In genomic region chr15:64683378-64683777, GRCh38 we compare ENCODE assay signal across 21 cellular contexts.
DNase-seq lines count a peak whose midpoint lies in the region; ATAC-seq and TF ChIP-seq lines count a peak whose summit lies in the region.
"Had no signal": no experiment of that assay in that cellular context is flagged by ENCODE, and none has a peak within 500 bp of the region (broad histone marks: within the 10 kb centered on the region; RNA-seq: fewer than 3 reads in every experiment).

No MANE protein-coding gene starts in this region.

- no peak overlapping the region for H3K4me3 Mint-ChIP-seq in type B pancreatic cell

- no peaks in the 10 kb centered on the region for H3K9me3 Mint-ChIP-seq in type B pancreatic cell

- no peaks in the 10 kb centered on the region for H3K27me3 Mint-ChIP-seq in type B pancreatic cell

- H3K27ac Mint-ChIP-seq in type B pancreatic cell, result peak overlapping the region; percentile 8

- peaks cover 16% of the 10 kb centered on the region for H3K4me1 Mint-ChIP-seq in type B pancreatic cell (ENCODE audit: unreplicated experiment)

- H3K36me3 Mint-ChIP-seq in type B pancreatic cell, result peaks cover 31% of the 10 kb centered on the region

- DNase-seq in heart right ventricle (no peak), Right ventricle myocardium inferior (ENCODE audit: missing footprints) (no peak), cardiac fibroblast (ENCODE audit: low read depth in 2 of 2) (peak; percentile 29 to 66), type B pancreatic cell (ENCODE audit: extremely low spot score, unreplicated experiment) (no peak), Kasumi-1 (lab: John Stamatoyannopoulos, UW) (no peak), NCI-H1417 (lab: John Stamatoyannopoulos, UW) (no peak), NCI-H2196 treated with DMSO at 0.1 percent for 48 hours (lab: John Stamatoyannopoulos, UW; ENCODE audit: unreplicated experiment) (no peak)
- DNase-seq: activated CD4-positive, CD25-positive, alpha-beta regulatory T cell; activated CD8-positive, alpha-beta memory T cell treated with anti-CD3 and anti-CD28 coated beads for 24 hours; DMS 273 treated with DMSO at 0.1 percent for 48 hours; erythroblast; left colon; NCI-H510A; RPMI8226; stimulated activated CD4-positive, alpha-beta T cell treated with anti-CD3 and anti-CD28 coated beads, Interleukin-15, amount 100 ng/mL, for 24 hours; T1000; testis had no signal

- ATAC-seq in heart right ventricle (peak in 1 of 8 donors; percentile 31), Right ventricle myocardium inferior (no peak)
- ATAC-seq: left colon, SK-N-SH treated with all-trans-retinoic acid at 6 μM for 48 hours had no signal

- no peak overlapping the region for H3K4me3 ChIP-seq in heart right ventricle
- no peak overlapping the region for H3K4me3 ChIP-seq in cardiac fibroblast (replicated peaks in 1 of 2; ENCODE audit: low read depth in 2 of 2, low read length in 2 of 2)
- H3K4me3 ChIP-seq: breast epithelium, testis had no signal

- H3K4me1 ChIP-seq in heart right ventricle, result peaks cover 11 to 63% (median 21%) of the 10 kb centered on the region in 9 donors

- peak overlapping the region in 6 of 10 donors; percentile 21 to 58 (median 42) for H3K27ac ChIP-seq in heart right ventricle
- peak overlapping the region; percentile 3 for H3K27ac ChIP-seq in layer of hippocampus (ENCODE audit: low read depth, low read length)
- H3K27ac ChIP-seq: C4-2B, testis had no signal

- intact Hi-C loops in heart right ventricle (cut with DNase I), result loop anchor here in 2 of 10 donors (5.0 to 10.0 kb wide), 2 partner anchors 469 to 471 kb away; no protein-coding TSS in a partner anchor
- intact Hi-C loops in Right ventricle myocardium inferior (cut with DNase I), result loop anchor here (2.0 to 5.0 kb wide), 2 partner anchors 255 to 476 kb away; no protein-coding TSS in a partner anchor

- no peaks in the 10 kb centered on the region for H3K9me3 ChIP-seq in heart right ventricle
- H3K9me3 ChIP-seq: breast epithelium, testis had no signal

- peaks cover 0 to 99% (median 23%) of the 10 kb centered on the region in 9 donors for H3K36me3 ChIP-seq in heart right ventricle
- H3K36me3 ChIP-seq: breast epithelium had no signal

- H3K27me3 ChIP-seq in heart right ventricle, result no peaks in the 10 kb centered on the region
- no peaks in the 10 kb centered on the region for H3K27me3 ChIP-seq in layer of hippocampus (ENCODE audit: control insufficient read depth, insufficient read depth, low read length)
- H3K27me3 ChIP-seq: breast epithelium, testis had no signal

- 25 to 35% methylated on average over 3 of the region's 3 CpGs for WGBS in heart right ventricle, 2 donors

- no peak for TF ChIP-seq CTCF in heart right ventricle (IDR thresholded peaks at IDR 0.05)
- TF ChIP-seq CTCF in cardiac fibroblast (IDR thresholded peaks at IDR 0.05; ENCODE audit: low read depth, low read length), result no peak
- TF ChIP-seq CTCF in type B pancreatic cell (conservative IDR thresholded peaks at IDR 0.05), result no peak

Comparison
In these comparisons a context has a peak if more than half of its experiments do, and no peak if none do; other contexts are left out.
1. DNase-seq: peak in cardiac fibroblast (2 of 2); none in heart right ventricle (0 of 2), Right ventricle myocardium inferior (single experiment), type B pancreatic cell (single experiment), Kasumi-1 (0 of 2), NCI-H1417 (0 of 3) and NCI-H2196 treated with DMSO at 0.1 percent for 48 hours (single experiment).